2 cellular contexts compared by ENCODE assay signal in the genomic region with DNA sequence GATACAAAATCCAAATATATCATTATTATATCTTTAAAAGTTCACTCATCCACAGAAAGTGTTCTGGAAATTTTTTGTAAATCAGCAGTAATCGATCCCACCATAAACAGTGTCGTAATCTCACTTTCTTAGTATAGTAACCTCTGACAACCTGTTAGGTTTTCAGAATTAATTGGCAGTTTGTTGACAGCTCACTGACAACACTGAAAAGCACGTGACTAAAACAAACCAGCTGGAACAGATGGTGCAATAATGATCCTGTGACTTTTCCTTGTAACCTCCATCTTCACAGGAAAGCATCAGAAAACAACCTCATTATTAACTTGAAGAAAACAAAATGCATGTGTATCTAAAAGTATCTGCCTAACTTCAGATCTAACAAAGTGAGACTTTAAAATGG.
TF ChIP-seq lines count a peak whose summit lies in the region.

No MANE protein-coding gene starts in this region.

TF ChIP-seq in GM23338, 12 proteins besides CTCF, POLR2A, EP300 and RAD21 (continued from another document):
- TF ChIP-seq EZH2phosphoT487 (IDR thresholded peaks at IDR 0.05; ENCODE audit: unreplicated experiment) (no peak), REST (IDR thresholded peaks at IDR 0.05; ENCODE audit: unreplicated experiment) (no peak), STAT1 (IDR thresholded peaks at IDR 0.05; ENCODE audit: unreplicated experiment) (no peak), POLR2AphosphoS5 (IDR thresholded peaks at IDR 0.05; ENCODE audit: low read depth) (no peak), EZH2 (IDR thresholded peaks at IDR 0.05; ENCODE audit: low read depth, unreplicated experiment) (no peak), CREB1 (CRISPR knock-in tag; IDR thresholded peaks at IDR 0.05; ENCODE audit: low read depth) (no peak), ZNF114 (CRISPR knock-in tag; IDR thresholded peaks at IDR 0.05) (no peak), JUNB (IDR thresholded peaks at IDR 0.05; ENCODE audit: unreplicated experiment) (no peak), ETS1 (IDR thresholded peaks at IDR 0.05) (no peak)
- TF ChIP-seq, protein P1, sequence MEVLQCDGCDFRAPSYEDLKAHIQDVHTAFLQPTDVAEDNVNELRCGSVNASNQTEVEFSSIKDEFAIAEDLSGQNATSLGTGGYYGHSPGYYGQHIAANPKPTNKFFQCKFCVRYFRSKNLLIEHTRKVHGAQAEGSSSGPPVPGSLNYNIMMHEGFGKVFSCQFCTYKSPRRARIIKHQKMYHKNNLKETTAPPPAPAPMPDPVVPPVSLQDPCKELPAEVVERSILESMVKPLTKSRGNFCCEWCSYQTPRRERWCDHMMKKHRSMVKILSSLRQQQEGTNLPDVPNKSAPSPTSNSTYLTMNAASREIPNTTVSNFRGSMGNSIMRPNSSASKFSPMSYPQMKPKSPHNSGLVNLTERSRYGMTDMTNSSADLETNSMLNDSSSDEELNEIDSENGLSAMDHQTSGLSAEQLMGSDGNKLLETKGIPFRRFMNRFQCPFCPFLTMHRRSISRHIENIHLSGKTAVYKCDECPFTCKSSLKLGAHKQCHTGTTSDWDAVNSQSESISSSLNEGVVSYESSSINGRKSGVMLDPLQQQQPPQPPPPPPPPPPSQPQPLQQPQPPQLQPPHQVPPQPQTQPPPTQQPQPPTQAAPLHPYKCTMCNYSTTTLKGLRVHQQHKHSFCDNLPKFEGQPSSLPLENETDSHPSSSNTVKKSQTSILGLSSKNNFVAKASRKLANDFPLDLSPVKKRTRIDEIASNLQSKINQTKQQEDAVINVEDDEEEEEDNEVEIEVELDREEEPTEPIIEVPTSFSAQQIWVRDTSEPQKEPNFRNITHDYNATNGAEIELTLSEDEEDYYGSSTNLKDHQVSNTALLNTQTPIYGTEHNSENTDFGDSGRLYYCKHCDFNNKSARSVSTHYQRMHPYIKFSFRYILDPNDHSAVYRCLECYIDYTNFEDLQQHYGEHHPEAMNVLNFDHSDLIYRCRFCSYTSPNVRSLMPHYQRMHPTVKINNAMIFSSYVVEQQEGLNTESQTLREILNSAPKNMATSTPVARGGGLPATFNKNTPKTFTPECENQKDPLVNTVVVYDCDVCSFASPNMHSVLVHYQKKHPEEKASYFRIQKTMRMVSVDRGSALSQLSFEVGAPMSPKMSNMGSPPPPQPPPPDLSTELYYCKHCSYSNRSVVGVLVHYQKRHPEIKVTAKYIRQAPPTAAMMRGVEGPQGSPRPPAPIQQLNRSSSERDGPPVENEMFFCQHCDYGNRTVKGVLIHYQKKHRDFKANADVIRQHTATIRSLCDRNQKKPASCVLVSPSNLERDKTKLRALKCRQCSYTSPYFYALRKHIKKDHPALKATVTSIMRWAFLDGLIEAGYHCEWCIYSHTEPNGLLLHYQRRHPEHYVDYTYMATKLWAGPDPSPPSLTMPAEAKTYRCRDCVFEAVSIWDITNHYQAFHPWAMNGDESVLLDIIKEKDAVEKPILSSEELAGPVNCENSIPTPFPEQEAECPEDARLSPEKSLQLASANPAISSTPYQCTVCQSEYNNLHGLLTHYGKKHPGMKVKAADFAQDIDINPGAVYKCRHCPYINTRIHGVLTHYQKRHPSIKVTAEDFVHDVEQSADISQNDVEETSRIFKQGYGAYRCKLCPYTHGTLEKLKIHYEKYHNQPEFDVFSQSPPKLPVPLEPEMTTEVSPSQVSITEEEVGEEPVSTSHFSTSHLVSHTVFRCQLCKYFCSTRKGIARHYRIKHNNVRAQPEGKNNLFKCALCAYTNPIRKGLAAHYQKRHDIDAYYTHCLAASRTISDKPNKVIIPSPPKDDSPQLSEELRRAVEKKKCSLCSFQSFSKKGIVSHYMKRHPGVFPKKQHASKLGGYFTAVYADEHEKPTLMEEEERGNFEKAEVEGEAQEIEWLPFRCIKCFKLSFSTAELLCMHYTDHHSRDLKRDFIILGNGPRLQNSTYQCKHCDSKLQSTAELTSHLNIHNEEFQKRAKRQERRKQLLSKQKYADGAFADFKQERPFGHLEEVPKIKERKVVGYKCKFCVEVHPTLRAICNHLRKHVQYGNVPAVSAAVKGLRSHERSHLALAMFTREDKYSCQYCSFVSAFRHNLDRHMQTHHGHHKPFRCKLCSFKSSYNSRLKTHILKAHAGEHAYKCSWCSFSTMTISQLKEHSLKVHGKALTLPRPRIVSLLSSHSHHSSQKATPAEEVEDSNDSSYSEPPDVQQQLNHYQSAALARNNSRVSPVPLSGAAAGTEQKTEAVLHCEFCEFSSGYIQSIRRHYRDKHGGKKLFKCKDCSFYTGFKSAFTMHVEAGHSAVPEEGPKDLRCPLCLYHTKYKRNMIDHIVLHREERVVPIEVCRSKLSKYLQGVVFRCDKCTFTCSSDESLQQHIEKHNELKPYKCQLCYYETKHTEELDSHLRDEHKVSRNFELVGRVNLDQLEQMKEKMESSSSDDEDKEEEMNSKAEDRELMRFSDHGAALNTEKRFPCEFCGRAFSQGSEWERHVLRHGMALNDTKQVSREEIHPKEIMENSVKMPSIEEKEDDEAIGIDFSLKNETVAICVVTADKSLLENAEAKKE (CRISPR knock-in tag; IDR thresholded peaks at IDR 0.05), result no peak
TF ChIP-seq in GM23338: peak in this region for 0.

TF ChIP-seq in SK-N-SH, 30 proteins besides CTCF, POLR2A, EP300 and RAD21 (continued from another document):
- TF ChIP-seq MXI1 (IDR thresholded peaks at IDR 0.05; ENCODE audit: low read depth, low read length), result no peak
- no peak for TF ChIP-seq SMC3 (IDR thresholded peaks at IDR 0.05; ENCODE audit: low read depth, low read length)
- no peak for TF ChIP-seq JUND (IDR thresholded peaks at IDR 0.05)
- TF ChIP-seq NRF1 (IDR thresholded peaks at IDR 0.05; ENCODE audit: low read depth, low read length), result no peak
- no peak for TF ChIP-seq ZBTB33 (IDR thresholded peaks at IDR 0.05; ENCODE audit: borderline replicate concordance, low read depth)
- TF ChIP-seq USF1 (IDR thresholded peaks at IDR 0.05; ENCODE audit: borderline replicate concordance, low read depth), result no peak
- no peak for TF ChIP-seq MEF2A (IDR thresholded peaks at IDR 0.05; ENCODE audit: borderline replicate concordance, low read depth)
- no peak for TF ChIP-seq FOXJ3 (CRISPR knock-in tag; IDR thresholded peaks at IDR 0.05)
- TF ChIP-seq FOSL2 (IDR thresholded peaks at IDR 0.05; ENCODE audit: borderline replicate concordance, low read depth), result no peak
- TF ChIP-seq POLR2AphosphoS5 (IDR thresholded peaks at IDR 0.05; ENCODE audit: low read depth, low read length), result no peak
- no peak for TF ChIP-seq RFX5 (IDR thresholded peaks at IDR 0.05; ENCODE audit: low read length)
- TF ChIP-seq, protein P2, sequence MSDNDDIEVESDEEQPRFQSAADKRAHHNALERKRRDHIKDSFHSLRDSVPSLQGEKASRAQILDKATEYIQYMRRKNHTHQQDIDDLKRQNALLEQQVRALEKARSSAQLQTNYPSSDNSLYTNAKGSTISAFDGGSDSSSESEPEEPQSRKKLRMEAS (IDR thresholded peaks at IDR 0.05; ENCODE audit: low read depth), result no peak
- no peak for TF ChIP-seq TEAD4 (IDR thresholded peaks at IDR 0.05; ENCODE audit: borderline replicate concordance, insufficient read depth)
- TF ChIP-seq ELF1 (IDR thresholded peaks at IDR 0.05), result no peak
- TF ChIP-seq, protein P3, sequence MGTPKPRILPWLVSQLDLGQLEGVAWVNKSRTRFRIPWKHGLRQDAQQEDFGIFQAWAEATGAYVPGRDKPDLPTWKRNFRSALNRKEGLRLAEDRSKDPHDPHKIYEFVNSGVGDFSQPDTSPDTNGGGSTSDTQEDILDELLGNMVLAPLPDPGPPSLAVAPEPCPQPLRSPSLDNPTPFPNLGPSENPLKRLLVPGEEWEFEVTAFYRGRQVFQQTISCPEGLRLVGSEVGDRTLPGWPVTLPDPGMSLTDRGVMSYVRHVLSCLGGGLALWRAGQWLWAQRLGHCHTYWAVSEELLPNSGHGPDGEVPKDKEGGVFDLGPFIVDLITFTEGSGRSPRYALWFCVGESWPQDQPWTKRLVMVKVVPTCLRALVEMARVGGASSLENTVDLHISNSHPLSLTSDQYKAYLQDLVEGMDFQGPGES (IDR thresholded peaks at IDR 0.05; ENCODE audit: low read depth, low read length), result no peak
- TF ChIP-seq REST (IDR thresholded peaks at IDR 0.05; ENCODE audit: low read depth, low read length), result no peak
- TF ChIP-seq TAF1 (IDR thresholded peaks at IDR 0.05; ENCODE audit: borderline replicate concordance, low read depth, low read length), result no peak
